Comparison of ENCODE assay signal across 1 cellular context in genomic region chr20:62874745-62875344, GRCh38.
TF ChIP-seq lines count a peak whose summit lies in the region.

No MANE protein-coding gene starts in this region.

TF ChIP-seq in IMR-90, 13 proteins besides CTCF, POLR2A, EP300 and RAD21 (continued from another document):
- TF ChIP-seq RFX5 (IDR thresholded peaks at IDR 0.05; ENCODE audit: low read depth, low read length) = no peak
- TF ChIP-seq BHLHE40 (IDR thresholded peaks at IDR 0.05; ENCODE audit: low read depth, low read length) = no peak
- TF ChIP-seq CHD1 (IDR thresholded peaks at IDR 0.05; ENCODE audit: low read depth, low read length) = no peak
- no peak for TF ChIP-seq ELK1 (IDR thresholded peaks at IDR 0.05; ENCODE audit: borderline replicate concordance, low read depth, low read length)
TF ChIP-seq in IMR-90: peak in this region for 0.
